ENCODE assay signal across 8 cellular contexts in genomic region chr1:209747580-209748262, GRCh38. TPM values are rescaled to one million over a fixed set of nuclear protein-coding genes. Genes with fewer than 3 reads are reported as not detected.
DNase-seq lines count a peak whose midpoint lies in the region; ATAC-seq, FAIRE-seq and TF ChIP-seq lines count a peak whose summit lies in the region.

No MANE protein-coding gene starts in this region.

- peaks cover 16% of the 10 kb centered on the region for H3K4me1 ChIP-seq in mesenchymal stem cell (ENCODE audit: control insufficient read depth, insufficient read depth, low read depth, low read length)

- H3K4me3 Mint-ChIP-seq in effector memory CD8-positive, alpha-beta T cell, result peak overlapping the region; percentile 75 to 79

- FAIRE-seq in GM12891 (lab: Jason Lieb, UNC), result peak; percentile 93

- peak overlapping the region; percentile 83 for H3K27ac Mint-ChIP-seq in effector memory CD8-positive, alpha-beta T cell

- DNase-seq in GM12891 (ENCODE audit: insufficient read length, low spot score), result peak; percentile 44
- peak; percentile 21 for DNase-seq in NCI-H2081 treated with DMSO at 0.1 percent for 48 hours (lab: John Stamatoyannopoulos, UW)
- peak; percentile 98 for DNase-seq in activated CD8-positive, alpha-beta memory T cell treated with anti-CD3 and anti-CD28 coated beads for 24 hours
- peak; percentile 79 to 86 (median 86) for DNase-seq in effector memory CD8-positive, alpha-beta T cell
- DNase-seq in mesenchymal stem cell, result peak; percentile 87
- peak; percentile 61 for DNase-seq in stimulated activated CD8-positive, alpha-beta memory T cell treated with anti-CD3 and anti-CD28 coated beads, Interleukin-12 subunit alpha, Interleukin-12 subunit beta, amount 100 ng/mL, for 24 hours (ENCODE audit: extremely low read depth)
- DNase-seq in NCI-H146 treated with DMSO at 0.1 percent for 48 hours (lab: John Stamatoyannopoulos, UW; ENCODE audit: unreplicated experiment), result no peak

- H2BK120ac ChIP-seq in mesenchymal stem cell (ENCODE audit: low read depth, low read length), result no peak overlapping the region

- no peaks in the 10 kb centered on the region for H3K9me3 ChIP-seq in mesenchymal stem cell (ENCODE audit: control insufficient read depth, low read length)

- H3K23ac ChIP-seq in mesenchymal stem cell (ENCODE audit: low read length in 2 of 2), result no peak overlapping the region

- peaks cover 42 to 49% of the 10 kb centered on the region in 2 donors for H3K4me1 Mint-ChIP-seq in effector memory CD8-positive, alpha-beta T cell (ENCODE audit: low read depth in 2 of 2)

- no peak overlapping the region for H2BK15ac ChIP-seq in mesenchymal stem cell (ENCODE audit: low read depth, poor library complexity, severe bottlenecking)

- H3K4me2 ChIP-seq in mesenchymal stem cell (ENCODE audit: low read length, poor library complexity, severe bottlenecking), result peak overlapping the region; percentile 20

- peak overlapping the region in 1 of 2 experiments; percentile 21 for H2BK12ac ChIP-seq in mesenchymal stem cell (ENCODE audit: low read length in 2 of 2)

- TF ChIP-seq POLR2A in GM12891 (IDR thresholded peaks at IDR 0.05; ENCODE audit: low read depth, low read length), result no peak

- peak overlapping the region; percentile 8 to 77 for H3K18ac ChIP-seq in mesenchymal stem cell (ENCODE audit: low read depth in 1 of 2, low read length in 2 of 2)

- no peak overlapping the region for H3K27ac ChIP-seq in mesenchymal stem cell (ENCODE audit: low read length, poor library complexity, severe bottlenecking)

- ATAC-seq in HG02759 (IDR thresholded peaks at IDR 0.05; ENCODE audit: unreplicated experiment), result peak; percentile 77
- peak; percentile 93 for ATAC-seq in effector memory CD8-positive, alpha-beta T cell (replicated peaks)

- 8% methylated on average over 37 of the region's 37 CpGs for WGBS in mesenchymal stem cell

- H3K36me3 ChIP-seq in mesenchymal stem cell (ENCODE audit: control insufficient read depth in 1 of 2, insufficient read depth in 2 of 2, low read depth in 1 of 2, low read length in 2 of 2), result no peaks in the 10 kb centered on the region

- H4K91ac ChIP-seq in mesenchymal stem cell (ENCODE audit: low read length), result no peak overlapping the region

- H2AFZ ChIP-seq in mesenchymal stem cell (ENCODE audit: low read depth, low read length), result peak overlapping the region; percentile 80

- H3K4me3 ChIP-seq in mesenchymal stem cell (ENCODE audit: insufficient read depth in 1 of 2, low read depth in 1 of 2, low read length in 2 of 2), result peak overlapping the region; percentile 40 to 52

- no peak overlapping the region for H4K8ac ChIP-seq in mesenchymal stem cell (ENCODE audit: low read length)

- no peaks in the 10 kb centered on the region for H3K79me1 ChIP-seq in mesenchymal stem cell (replicated peaks; ENCODE audit: low read length, poor library complexity, severe bottlenecking)

- no peak overlapping the region for H2BK5ac ChIP-seq in mesenchymal stem cell (ENCODE audit: low read depth, low read length, poor library complexity, severe bottlenecking)

- no peaks in the 10 kb centered on the region for H3K27me3 Mint-ChIP-seq in effector memory CD8-positive, alpha-beta T cell

- H3K14ac ChIP-seq in mesenchymal stem cell (ENCODE audit: low read length in 2 of 2), result no peak overlapping the region

- H2AK5ac ChIP-seq in mesenchymal stem cell (ENCODE audit: low read length, severe bottlenecking), result no peak overlapping the region

- H3K9ac ChIP-seq in mesenchymal stem cell (ENCODE audit: low read length), result peak overlapping the region; percentile 67

- H3K4ac ChIP-seq in mesenchymal stem cell (ENCODE audit: low read depth in 1 of 2, low read length in 2 of 2), result no peak overlapping the region

- no peaks in the 10 kb centered on the region for H3K27me3 ChIP-seq in mesenchymal stem cell (ENCODE audit: control insufficient read depth in 1 of 2, insufficient read depth in 1 of 2, low read length in 2 of 2)

- no peaks in the 10 kb centered on the region for H3K36me3 Mint-ChIP-seq in effector memory CD8-positive, alpha-beta T cell (ENCODE audit: insufficient read depth)

- no peaks in the 10 kb centered on the region for H3K9me3 Mint-ChIP-seq in effector memory CD8-positive, alpha-beta T cell

TF ChIP-seq in GM12891, 5 proteins besides CTCF, POLR2A, EP300 and RAD21:
- TF ChIP-seq PAX5 (IDR thresholded peaks at IDR 0.05; ENCODE audit: insufficient read depth, low read length, severe bottlenecking), result peak; percentile 48
- TF ChIP-seq POU2F2 (IDR thresholded peaks at IDR 0.05; ENCODE audit: low read depth, low read length), result peak; percentile 62; the same call in 1 of the 2 replicates
- TF ChIP-seq TAF1 (IDR thresholded peaks at IDR 0.05; ENCODE audit: low read depth, low read length), result no peak

RNA-seq across cellular contexts. Expression of gene TRAF3IP3, which starts 8.1 kb away (rescaled TPM):
- 72.5 TPM for polyA plus RNA-seq in GM12891 (2012; ENCODE audit: low read depth, missing spikeins)
- 0.06 TPM for polyA plus RNA-seq in mesenchymal stem cell (2013, experiment 1 of 2)
- 0.08 TPM for polyA plus RNA-seq in mesenchymal stem cell (2013, experiment 2 of 2)

RNA-seq across cellular contexts. Expression of gene C1orf74, which starts 36.6 kb away (rescaled TPM):
- 1.5 TPM for polyA plus RNA-seq in GM12891 (2012; ENCODE audit: low read depth, missing spikeins)
- 0.95 TPM for polyA plus RNA-seq in mesenchymal stem cell (2013, experiment 1 of 2)
- 0.96 TPM for polyA plus RNA-seq in mesenchymal stem cell (2013, experiment 2 of 2)

RNA-seq across cellular contexts. Expression of gene HSD11B1, which starts 43.1 kb away (rescaled TPM):
- 0.10 TPM for polyA plus RNA-seq in GM12891 (2012; ENCODE audit: low read depth, missing spikeins)
- polyA plus RNA-seq in mesenchymal stem cell (2013, experiment 1 of 2), result 7.2 TPM
- polyA plus RNA-seq in mesenchymal stem cell (2013, experiment 2 of 2), result 6.9 TPM

RNA-seq across cellular contexts. Expression of gene IRF6, which starts 58.2 kb away (rescaled TPM):
- polyA plus RNA-seq in GM12891 (2012; ENCODE audit: low read depth, missing spikeins), result 1.1 TPM
- polyA plus RNA-seq in mesenchymal stem cell (2013, experiment 1 of 2), result 0.69 TPM
- 0.64 TPM for polyA plus RNA-seq in mesenchymal stem cell (2013, experiment 2 of 2)
